Comparison of ENCODE assay signal across 13 cellular contexts in genomic region chr19:4088065-4088679, GRCh38. TPM values are rescaled to one million over a fixed set of nuclear protein-coding genes. Genes with fewer than 3 reads are reported as not detected.
DNase-seq lines count a peak whose midpoint lies in the region; ATAC-seq and TF ChIP-seq lines count a peak whose summit lies in the region.
"Had no signal": no experiment of that assay in that cellular context is flagged by ENCODE, and none has a peak within 500 bp of the region (broad histone marks: within the 10 kb centered on the region; RNA-seq: fewer than 3 reads in every experiment).

No MANE protein-coding gene starts in this region.

- H3K36me3 Mint-ChIP-seq in CD4-positive, alpha-beta memory T cell: no peaks in the 10 kb centered on the region
- peaks cover 11% of the 10 kb centered on the region for H3K36me3 Mint-ChIP-seq in activated naive CD8-positive, alpha-beta T cell treated with anti-CD3 and anti-CD28 coated beads for 36 hours
- H3K36me3 Mint-ChIP-seq in CD14-positive monocyte: peaks cover 0 to 14% of the 10 kb centered on the region in 2 donors

- no peaks in the 10 kb centered on the region for H3K36me3 ChIP-seq in CD4-positive, alpha-beta memory T cell (ENCODE audit: insufficient read depth, low read length)
- H3K36me3 ChIP-seq in HCT116 (ENCODE audit: control insufficient read depth in 1 of 2, insufficient read depth in 2 of 2, low read length in 2 of 2) (no peaks in the 10 kb centered on the region; a peak in 1 of 4 replicates), osteoblast (ENCODE audit: insufficient read depth, low read length) (peaks cover 10% of the 10 kb centered on the region), Karpas-422 (ENCODE audit: insufficient read depth, low read length) (no peaks in the 10 kb centered on the region)
- H3K36me3 ChIP-seq: MG63 had no signal

- H3K27ac Mint-ChIP-seq in CD4-positive, alpha-beta memory T cell: peak overlapping the region; percentile 90 to 94 (median 92)
- H3K27ac Mint-ChIP-seq in activated naive CD8-positive, alpha-beta T cell treated with anti-CD3 and anti-CD28 coated beads for 36 hours: no peak overlapping the region
- peak overlapping the region in 1 of 7 donors; percentile 63 for H3K27ac Mint-ChIP-seq in CD14-positive monocyte

- H3K79me2 ChIP-seq in HCT116 (ENCODE audit: insufficient read depth, low read length): no peaks in the 10 kb centered on the region
- no peaks in the 10 kb centered on the region for H3K79me2 ChIP-seq in osteoblast (ENCODE audit: insufficient read depth, low read length)
- H3K79me2 ChIP-seq in Karpas-422 (ENCODE audit: low read length): no peaks in the 10 kb centered on the region

- H3K4me2 ChIP-seq in HCT116 (ENCODE audit: low read length) (no peak overlapping the region), osteoblast (ENCODE audit: insufficient read depth, low read length) (no peak overlapping the region), Karpas-422 (ENCODE audit: low read depth, low read length, poor library complexity, severe bottlenecking) (no peak overlapping the region)

- TF ChIP-seq POLR2A in HCT116 (IDR thresholded peaks at IDR 0.05; ENCODE audit: borderline replicate concordance, extremely low read depth, insufficient read depth, insufficient read length): no peak

- BruUV-seq in HCT116 (replicated peaks; lab: Mats Ljungman, UMichigan): TSS peak; percentile 25

- peaks cover 65% of the 10 kb centered on the region for H3K4me1 ChIP-seq in CD4-positive, alpha-beta memory T cell (ENCODE audit: insufficient read depth, low read length)
- H3K4me1 ChIP-seq in HCT116 (ENCODE audit: control insufficient read depth in 1 of 2, insufficient read depth in 2 of 2, low read length in 2 of 2): peaks cover 0 to 8% of the 10 kb centered on the region in 2 experiments; a peak in 2 of 4 replicates
- H3K4me1 ChIP-seq in osteoblast (ENCODE audit: insufficient read depth, low read length): no peaks in the 10 kb centered on the region
- H3K4me1 ChIP-seq in Karpas-422 (ENCODE audit: low read length): no peaks in the 10 kb centered on the region

- ATAC-seq in HCT116: no peak

- H3K27ac ChIP-seq in CD4-positive, alpha-beta memory T cell (ENCODE audit: low read depth, low read length): no peak overlapping the region
- H3K27ac ChIP-seq in HCT116 (ENCODE audit: low read depth, low read length) (no peak overlapping the region), osteoblast (ENCODE audit: low read depth, low read length) (no peak overlapping the region), Karpas-422 (ENCODE audit: low read length) (no peak overlapping the region)
- H3K27ac ChIP-seq: thoracic aorta had no signal

- intact Hi-C loops in CD4-positive, alpha-beta memory T cell (cut with micrococcal nuclease): no loop called here
- intact Hi-C loops in HCT116 (cut with micrococcal nuclease) (no loop called here), CD14-positive monocyte (cut with micrococcal nuclease) (loop anchor here in 1 of 2 donors (5.0 kb wide), 1 partner anchor 56 kb away; no protein-coding TSS in a partner anchor)

- H3K27me3 ChIP-seq in CD4-positive, alpha-beta memory T cell (ENCODE audit: insufficient read depth, low read length): no peaks in the 10 kb centered on the region
- H3K27me3 ChIP-seq in HCT116 (ENCODE audit: insufficient read depth, low read length): no peaks in the 10 kb centered on the region
- peaks cover 4% of the 10 kb centered on the region for H3K27me3 ChIP-seq in osteoblast (ENCODE audit: insufficient read depth, low read length)
- no peaks in the 10 kb centered on the region for H3K27me3 ChIP-seq in Karpas-422 (ENCODE audit: low read length)
- H3K27me3 ChIP-seq: MG63 had no signal

- no peak for DNase-seq in CD4-positive, alpha-beta memory T cell
- DNase-seq in HCT116 (ENCODE audit: low read depth, low spot score) (no peak), osteoblast (ENCODE audit: insufficient read length, low spot score, missing footprints) (peak; percentile 85), CD14-positive monocyte (ENCODE audit: low spot score) (no peak), Karpas-422 (no peak)
- no peak for DNase-seq in activated naive CD8-positive, alpha-beta T cell treated with anti-CD3 and anti-CD28 coated beads for 36 hours
- DNase-seq in activated naive CD4-positive, alpha-beta T cell treated with Interleukin-2 at 50 U/mL for 16 hours: no peak
- DNase-seq: mammary epithelial cell, MG63, NCI-H2081 treated with DMSO at 0.1 percent for 48 hours, NCI-H748 treated with DMSO at 0.1 percent for 48 hours, nucleus accumbens had no signal

- no peaks in the 10 kb centered on the region for H3K9me3 Mint-ChIP-seq in CD4-positive, alpha-beta memory T cell
- H3K9me3 Mint-ChIP-seq in activated naive CD8-positive, alpha-beta T cell treated with anti-CD3 and anti-CD28 coated beads for 36 hours: no peaks in the 10 kb centered on the region
- no peaks in the 10 kb centered on the region for H3K9me3 Mint-ChIP-seq in CD14-positive monocyte

- peak overlapping the region in 7 of 8 donors; percentile 71 to 84 (median 72) for H3K4me3 Mint-ChIP-seq in CD4-positive, alpha-beta memory T cell
- H3K4me3 Mint-ChIP-seq in activated naive CD8-positive, alpha-beta T cell treated with anti-CD3 and anti-CD28 coated beads for 36 hours: peak overlapping the region; percentile 63
- no peak overlapping the region for H3K4me3 Mint-ChIP-seq in CD14-positive monocyte

- POLR2A ChIA-PET in CD4-positive, alpha-beta memory T cell (lab: Charles Lee; ENCODE audit: partially characterized antibody): interaction anchor here (0.6 to 4.6 kb wide), 8 partner anchors 10 to 146 kb away, joined by 3 to 57 read pairs (median 8); partner anchors contain the start of genes EEF2 and ZBTB7A
- POLR2A ChIA-PET in HCT116 (lab: Charles Lee): no interaction called here

- no peak for TF ChIP-seq CTCF in HCT116 (IDR thresholded peaks at IDR 0.05 in 2 of 3, conservative IDR thresholded peaks at IDR 0.05 in 1 of 3; ENCODE audit: borderline replicate concordance in 1 of 3, insufficient read depth in 1 of 3, low read depth in 2 of 3, low read length in 2 of 3)
- no peak for TF ChIP-seq CTCF in osteoblast (IDR thresholded peaks at IDR 0.05; ENCODE audit: extremely low read depth, low read depth, low read length)
- TF ChIP-seq CTCF in CD14-positive monocyte (IDR thresholded peaks at IDR 0.05): no peak

- CTCF ChIA-PET in CD4-positive, alpha-beta memory T cell (lab: Charles Lee; ENCODE audit: partially characterized antibody): interaction anchor here (1.5 kb wide), 1 partner anchor 51 kb away, joined by 8 read pairs; no protein-coding TSS in a partner anchor
- CTCF ChIA-PET in HCT116 (lab: Charles Lee): no interaction called here

- H3K4me1 Mint-ChIP-seq in CD4-positive, alpha-beta memory T cell: peaks cover 18 to 63% (median 47%) of the 10 kb centered on the region in 4 donors
- H3K4me1 Mint-ChIP-seq in activated naive CD8-positive, alpha-beta T cell treated with anti-CD3 and anti-CD28 coated beads for 36 hours: peaks cover 42% of the 10 kb centered on the region
- H3K4me1 Mint-ChIP-seq in CD14-positive monocyte: peaks cover 31% of the 10 kb centered on the region

- H2AFZ ChIP-seq in HCT116 (ENCODE audit: low read depth, low read length, poor library complexity, severe bottlenecking) (no peak overlapping the region), osteoblast (ENCODE audit: low read length) (no peak overlapping the region), Karpas-422 (ENCODE audit: low read length) (no peak overlapping the region)

- H3K27me3 Mint-ChIP-seq in CD4-positive, alpha-beta memory T cell: no peaks in the 10 kb centered on the region
- H3K27me3 Mint-ChIP-seq in activated naive CD8-positive, alpha-beta T cell treated with anti-CD3 and anti-CD28 coated beads for 36 hours: no peaks in the 10 kb centered on the region
- peaks cover 0 to 5% (median 2%) of the 10 kb centered on the region in 3 donors for H3K27me3 Mint-ChIP-seq in CD14-positive monocyte (ENCODE audit: low read depth in 3 of 3)

- H3K9me2 ChIP-seq in HCT116 (ENCODE audit: insufficient read depth): no peaks in the 10 kb centered on the region
- no peaks in the 10 kb centered on the region for H3K9me2 ChIP-seq in Karpas-422 (replicated peaks; ENCODE audit: insufficient read depth, low read length)

- H3K9ac ChIP-seq in HCT116 (ENCODE audit: low read length): no peak overlapping the region
- H3K9ac ChIP-seq in Karpas-422 (ENCODE audit: low read length): no peak overlapping the region

- H3K4me3 ChIP-seq in CD4-positive, alpha-beta memory T cell (ENCODE audit: low read length in 2 of 2): no peak overlapping the region
- H3K4me3 ChIP-seq in HCT116 (replicated peaks in 1 of 2; ENCODE audit: low read depth in 1 of 2, low read length in 2 of 2) (no peak overlapping the region), osteoblast (ENCODE audit: insufficient read depth, low read length) (no peak overlapping the region), Karpas-422 (ENCODE audit: low read length) (no peak overlapping the region)
- H3K4me3 ChIP-seq: MG63 had no signal

- H3K9me3 ChIP-seq in CD4-positive, alpha-beta memory T cell (ENCODE audit: control insufficient read depth in 1 of 2, low read length in 2 of 2): no peaks in the 10 kb centered on the region
- H3K9me3 ChIP-seq in HCT116 (ENCODE audit: control insufficient read depth in 1 of 2, insufficient read depth in 1 of 2, low read depth in 1 of 2, low read length in 2 of 2): no peaks in the 10 kb centered on the region
- no peaks in the 10 kb centered on the region for H3K9me3 ChIP-seq in osteoblast (ENCODE audit: low read depth, low read length)
- no peaks in the 10 kb centered on the region for H3K9me3 ChIP-seq in Karpas-422 (ENCODE audit: low read length)
- H3K9me3 ChIP-seq: MG63, thoracic aorta had no signal

- no peak for TF ChIP-seq RAD21 in HCT116 (IDR thresholded peaks at IDR 0.05; ENCODE audit: low read depth)

- RAD21 ChIA-PET in HCT116 (lab: Charles Lee; ENCODE audit: low non-redundant PET in 1 of 2, low total read pairs in 2 of 2, uncharacterized antibody in 2 of 2, unreplicated experiment in 2 of 2): no interaction called here

- H4K20me1 ChIP-seq in HCT116 (ENCODE audit: insufficient read depth) (no peaks in the 10 kb centered on the region), osteoblast (ENCODE audit: insufficient read depth, low read length) (no peaks in the 10 kb centered on the region), Karpas-422 (ENCODE audit: insufficient read depth, low read depth, low read length) (no peaks in the 10 kb centered on the region)

RNA-seq across cellular contexts. Expression of gene ZBTB7A, which starts 21.5 kb away (rescaled TPM):
- total RNA-seq in CD4-positive, alpha-beta memory T cell: 10 to 100 TPM; 57.0 to 57.7 TPM
- polyA plus RNA-seq in CD4-positive, alpha-beta memory T cell: 10 to 100 TPM in 1 of 2 donors, 1 to 10 TPM in 1; 9.6 to 48.2 TPM
- total RNA-seq in HCT116 (2021; ENCODE audit: unreplicated experiment) (49.5 TPM), osteoblast (38.6 and 42.7 TPM in 2 replicates)
- polyA plus RNA-seq in HCT116 (2012): 22.4 and 32.2 TPM in 2 replicates
- 10 to 100 TPM; 34.9 to 35.9 TPM for total RNA-seq in activated naive CD8-positive, alpha-beta T cell treated with anti-CD3 and anti-CD28 coated beads for 36 hours
- 10 to 100 TPM; 18.0 to 20.2 TPM for polyA plus RNA-seq in CD14-positive monocyte
- total RNA-seq in Karpas-422 (2014; rRNA removed; shearing (Covaris generic); ENCODE audit: low replicate concordance): 7.2 and 29.3 TPM in 2 replicates

RNA-seq across cellular contexts. Expression of gene MAP2K2, which starts 35.8 kb away (rescaled TPM):
- 100 to 1,000 TPM; 125 to 126 TPM for total RNA-seq in CD4-positive, alpha-beta memory T cell
- 100 to 1,000 TPM in 1 of 2 donors, 10 to 100 TPM in 1; 44.0 to 101 TPM for polyA plus RNA-seq in CD4-positive, alpha-beta memory T cell
- total RNA-seq in HCT116 (2021; ENCODE audit: unreplicated experiment) (186 TPM), osteoblast (221 and 233 TPM in 2 replicates)
- polyA plus RNA-seq in HCT116 (2012): 181 and 187 TPM in 2 replicates
- 100 to 1,000 TPM; 120 to 121 TPM for total RNA-seq in activated naive CD8-positive, alpha-beta T cell treated with anti-CD3 and anti-CD28 coated beads for 36 hours
- polyA plus RNA-seq in CD14-positive monocyte: 10 to 100 TPM; 30.5 to 40.2 TPM
- total RNA-seq in Karpas-422 (2014; rRNA removed; shearing (Covaris generic); ENCODE audit: low replicate concordance): 106 and 270 TPM in 2 replicates

Comparison
In these comparisons a context has a peak if more than half of its experiments do, and no peak if none do; other contexts are left out.
1. H3K4me3 Mint-ChIP-seq: peak in CD4-positive, alpha-beta memory T cell (7 of 8) and activated naive CD8-positive, alpha-beta T cell treated with anti-CD3 and anti-CD28 coated beads for 36 hours (single experiment); none in CD14-positive monocyte (0 of 2).